Comparison of ENCODE assay signal across 1 cellular context in the genomic region with DNA sequence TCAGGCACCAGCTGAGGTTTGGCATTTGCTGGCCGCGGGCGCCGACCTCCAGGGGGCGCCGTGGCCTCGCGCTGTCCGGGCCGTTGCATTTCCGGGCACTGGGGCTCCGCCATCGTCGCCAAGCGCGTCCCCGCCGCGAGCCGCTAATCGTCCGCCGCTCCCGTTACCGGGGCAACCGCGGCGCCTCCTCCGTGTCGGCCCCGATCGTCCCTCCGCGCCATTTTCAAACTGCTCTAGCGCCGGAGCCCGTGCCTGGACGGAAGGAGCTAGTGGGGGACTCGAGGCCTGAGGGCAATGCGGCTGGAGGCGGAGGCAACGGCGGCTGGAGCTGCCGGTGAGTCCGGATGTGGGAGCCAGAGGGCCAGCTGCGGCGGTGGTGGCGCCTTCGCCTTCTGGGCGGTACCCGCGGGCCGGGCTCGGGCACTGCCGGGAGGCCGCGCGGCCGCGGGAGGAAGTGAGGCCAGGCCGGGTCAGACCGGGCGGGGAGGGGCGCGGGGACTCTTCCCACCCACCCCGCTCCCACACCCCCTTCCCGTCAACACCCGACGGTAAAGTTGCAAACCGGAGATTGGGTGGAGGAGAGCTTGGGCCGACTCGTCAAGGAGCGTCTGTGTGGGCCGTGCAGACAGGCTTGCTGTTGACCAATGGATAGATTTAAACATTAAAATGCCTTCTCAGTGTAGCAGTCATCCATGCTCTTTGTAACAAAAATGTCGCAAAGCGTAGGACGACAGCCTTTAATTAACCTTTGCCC.
A peak's percentile ranks its signal among the peaks of the same experiment; 100 is the strongest.
TF ChIP-seq lines count a peak whose summit lies in the region.

A gene with protein sequence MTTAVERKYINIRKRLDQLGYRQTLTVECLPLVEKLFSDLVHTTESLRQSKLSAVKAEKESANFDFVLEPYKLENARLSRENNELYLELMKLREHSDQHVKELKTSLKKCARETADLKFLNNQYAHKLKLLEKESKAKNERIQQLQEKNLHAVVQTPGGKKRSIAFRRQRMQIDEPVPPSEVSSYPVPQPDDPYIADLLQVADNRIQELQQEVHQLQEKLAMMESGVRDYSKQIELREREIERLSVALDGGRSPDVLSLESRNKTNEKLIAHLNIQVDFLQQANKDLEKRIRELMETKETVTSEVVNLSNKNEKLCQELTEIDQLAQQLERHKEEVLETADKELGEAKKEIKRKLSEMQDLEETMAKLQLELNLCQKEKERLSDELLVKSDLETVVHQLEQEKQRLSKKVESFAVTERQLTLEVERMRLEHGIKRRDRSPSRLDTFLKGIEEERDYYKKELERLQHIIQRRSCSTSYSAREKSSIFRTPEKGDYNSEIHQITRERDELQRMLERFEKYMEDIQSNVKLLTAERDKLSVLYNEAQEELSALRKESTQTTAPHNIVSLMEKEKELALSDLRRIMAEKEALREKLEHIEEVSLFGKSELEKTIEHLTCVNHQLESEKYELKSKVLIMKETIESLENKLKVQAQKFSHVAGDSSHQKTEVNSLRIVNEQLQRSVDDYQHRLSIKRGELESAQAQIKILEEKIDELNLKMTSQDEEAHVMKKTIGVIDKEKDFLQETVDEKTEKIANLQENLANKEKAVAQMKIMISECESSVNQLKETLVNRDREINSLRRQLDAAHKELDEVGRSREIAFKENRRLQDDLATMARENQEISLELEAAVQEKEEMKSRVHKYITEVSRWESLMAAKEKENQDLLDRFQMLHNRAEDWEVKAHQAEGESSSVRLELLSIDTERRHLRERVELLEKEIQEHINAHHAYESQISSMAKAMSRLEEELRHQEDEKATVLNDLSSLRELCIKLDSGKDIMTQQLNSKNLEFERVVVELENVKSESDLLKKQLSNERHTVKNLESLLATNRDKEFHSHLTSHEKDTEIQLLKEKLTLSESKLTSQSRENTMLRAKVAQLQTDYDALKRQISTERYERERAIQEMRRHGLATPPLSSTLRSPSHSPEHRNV (plus strand): TSS at position 220 of the 754 bp plus-strand sequence. CDS start 3,186 bp downstream, outside the sequence.

TF ChIP-seq in HepG2, 621 proteins besides CTCF, POLR2A, EP300 and RAD21 (continued from another document and continues in another):
- TF ChIP-seq, protein P1, sequence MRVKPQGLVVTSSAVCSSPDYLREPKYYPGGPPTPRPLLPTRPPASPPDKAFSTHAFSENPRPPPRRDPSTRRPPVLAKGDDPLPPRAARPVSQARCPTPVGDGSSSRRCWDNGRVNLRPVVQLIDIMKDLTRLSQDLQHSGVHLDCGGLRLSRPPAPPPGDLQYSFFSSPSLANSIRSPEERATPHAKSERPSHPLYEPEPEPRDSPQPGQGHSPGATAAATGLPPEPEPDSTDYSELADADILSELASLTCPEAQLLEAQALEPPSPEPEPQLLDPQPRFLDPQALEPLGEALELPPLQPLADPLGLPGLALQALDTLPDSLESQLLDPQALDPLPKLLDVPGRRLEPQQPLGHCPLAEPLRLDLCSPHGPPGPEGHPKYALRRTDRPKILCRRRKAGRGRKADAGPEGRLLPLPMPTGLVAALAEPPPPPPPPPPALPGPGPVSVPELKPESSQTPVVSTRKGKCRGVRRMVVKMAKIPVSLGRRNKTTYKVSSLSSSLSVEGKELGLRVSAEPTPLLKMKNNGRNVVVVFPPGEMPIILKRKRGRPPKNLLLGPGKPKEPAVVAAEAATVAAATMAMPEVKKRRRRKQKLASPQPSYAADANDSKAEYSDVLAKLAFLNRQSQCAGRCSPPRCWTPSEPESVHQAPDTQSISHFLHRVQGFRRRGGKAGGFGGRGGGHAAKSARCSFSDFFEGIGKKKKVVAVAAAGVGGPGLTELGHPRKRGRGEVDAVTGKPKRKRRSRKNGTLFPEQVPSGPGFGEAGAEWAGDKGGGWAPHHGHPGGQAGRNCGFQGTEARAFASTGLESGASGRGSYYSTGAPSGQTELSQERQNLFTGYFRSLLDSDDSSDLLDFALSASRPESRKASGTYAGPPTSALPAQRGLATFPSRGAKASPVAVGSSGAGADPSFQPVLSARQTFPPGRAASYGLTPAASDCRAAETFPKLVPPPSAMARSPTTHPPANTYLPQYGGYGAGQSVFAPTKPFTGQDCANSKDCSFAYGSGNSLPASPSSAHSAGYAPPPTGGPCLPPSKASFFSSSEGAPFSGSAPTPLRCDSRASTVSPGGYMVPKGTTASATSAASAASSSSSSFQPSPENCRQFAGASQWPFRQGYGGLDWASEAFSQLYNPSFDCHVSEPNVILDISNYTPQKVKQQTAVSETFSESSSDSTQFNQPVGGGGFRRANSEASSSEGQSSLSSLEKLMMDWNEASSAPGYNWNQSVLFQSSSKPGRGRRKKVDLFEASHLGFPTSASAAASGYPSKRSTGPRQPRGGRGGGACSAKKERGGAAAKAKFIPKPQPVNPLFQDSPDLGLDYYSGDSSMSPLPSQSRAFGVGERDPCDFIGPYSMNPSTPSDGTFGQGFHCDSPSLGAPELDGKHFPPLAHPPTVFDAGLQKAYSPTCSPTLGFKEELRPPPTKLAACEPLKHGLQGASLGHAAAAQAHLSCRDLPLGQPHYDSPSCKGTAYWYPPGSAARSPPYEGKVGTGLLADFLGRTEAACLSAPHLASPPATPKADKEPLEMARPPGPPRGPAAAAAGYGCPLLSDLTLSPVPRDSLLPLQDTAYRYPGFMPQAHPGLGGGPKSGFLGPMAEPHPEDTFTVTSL (CRISPR knock-in tag; IDR thresholded peaks at IDR 0.05; ENCODE audit: borderline replicate concordance): no peak
- TF ChIP-seq, protein P2, sequence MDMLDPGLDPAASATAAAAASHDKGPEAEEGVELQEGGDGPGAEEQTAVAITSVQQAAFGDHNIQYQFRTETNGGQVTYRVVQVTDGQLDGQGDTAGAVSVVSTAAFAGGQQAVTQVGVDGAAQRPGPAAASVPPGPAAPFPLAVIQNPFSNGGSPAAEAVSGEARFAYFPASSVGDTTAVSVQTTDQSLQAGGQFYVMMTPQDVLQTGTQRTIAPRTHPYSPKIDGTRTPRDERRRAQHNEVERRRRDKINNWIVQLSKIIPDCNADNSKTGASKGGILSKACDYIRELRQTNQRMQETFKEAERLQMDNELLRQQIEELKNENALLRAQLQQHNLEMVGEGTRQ (IDR thresholded peaks at IDR 0.05; ENCODE audit: low read depth, low read length): no peak
- TF ChIP-seq, protein P2 (CRISPR knock-in tag; IDR thresholded peaks at IDR 0.05; ENCODE audit: borderline replicate concordance): no peak; the same call in 1 of the 2 replicates
- TF ChIP-seq THAP11 (CRISPR knock-in tag; IDR thresholded peaks at IDR 0.05) (peak; percentile 78), ZZZ3 (CRISPR knock-in tag; IDR thresholded peaks at IDR 0.05; ENCODE audit: borderline replicate concordance) (no peak; the same call in 1 of the 2 replicates), SALL2 (CRISPR knock-in tag; IDR thresholded peaks at IDR 0.05) (peak; percentile 94), HIVEP1 (CRISPR knock-in tag; IDR thresholded peaks at IDR 0.05) (peak; percentile 69), SKI (IDR thresholded peaks at IDR 0.05; ENCODE audit: partially characterized antibody) (peak; percentile 73), SRSF4 (IDR thresholded peaks at IDR 0.05; ENCODE audit: low read depth, low read length, poor library complexity, severe bottlenecking) (no peak), SMARCE1 (IDR thresholded peaks at IDR 0.05; ENCODE audit: borderline replicate concordance) (no peak), ZNF263 (CRISPR knock-in tag; IDR thresholded peaks at IDR 0.05) (peak; percentile 56), PAF1 (CRISPR knock-in tag; IDR thresholded peaks at IDR 0.05) (no peak), ZNF329 (CRISPR knock-in tag; IDR thresholded peaks at IDR 0.05; ENCODE audit: low read depth) (no peak)
- TF ChIP-seq, protein P3, sequence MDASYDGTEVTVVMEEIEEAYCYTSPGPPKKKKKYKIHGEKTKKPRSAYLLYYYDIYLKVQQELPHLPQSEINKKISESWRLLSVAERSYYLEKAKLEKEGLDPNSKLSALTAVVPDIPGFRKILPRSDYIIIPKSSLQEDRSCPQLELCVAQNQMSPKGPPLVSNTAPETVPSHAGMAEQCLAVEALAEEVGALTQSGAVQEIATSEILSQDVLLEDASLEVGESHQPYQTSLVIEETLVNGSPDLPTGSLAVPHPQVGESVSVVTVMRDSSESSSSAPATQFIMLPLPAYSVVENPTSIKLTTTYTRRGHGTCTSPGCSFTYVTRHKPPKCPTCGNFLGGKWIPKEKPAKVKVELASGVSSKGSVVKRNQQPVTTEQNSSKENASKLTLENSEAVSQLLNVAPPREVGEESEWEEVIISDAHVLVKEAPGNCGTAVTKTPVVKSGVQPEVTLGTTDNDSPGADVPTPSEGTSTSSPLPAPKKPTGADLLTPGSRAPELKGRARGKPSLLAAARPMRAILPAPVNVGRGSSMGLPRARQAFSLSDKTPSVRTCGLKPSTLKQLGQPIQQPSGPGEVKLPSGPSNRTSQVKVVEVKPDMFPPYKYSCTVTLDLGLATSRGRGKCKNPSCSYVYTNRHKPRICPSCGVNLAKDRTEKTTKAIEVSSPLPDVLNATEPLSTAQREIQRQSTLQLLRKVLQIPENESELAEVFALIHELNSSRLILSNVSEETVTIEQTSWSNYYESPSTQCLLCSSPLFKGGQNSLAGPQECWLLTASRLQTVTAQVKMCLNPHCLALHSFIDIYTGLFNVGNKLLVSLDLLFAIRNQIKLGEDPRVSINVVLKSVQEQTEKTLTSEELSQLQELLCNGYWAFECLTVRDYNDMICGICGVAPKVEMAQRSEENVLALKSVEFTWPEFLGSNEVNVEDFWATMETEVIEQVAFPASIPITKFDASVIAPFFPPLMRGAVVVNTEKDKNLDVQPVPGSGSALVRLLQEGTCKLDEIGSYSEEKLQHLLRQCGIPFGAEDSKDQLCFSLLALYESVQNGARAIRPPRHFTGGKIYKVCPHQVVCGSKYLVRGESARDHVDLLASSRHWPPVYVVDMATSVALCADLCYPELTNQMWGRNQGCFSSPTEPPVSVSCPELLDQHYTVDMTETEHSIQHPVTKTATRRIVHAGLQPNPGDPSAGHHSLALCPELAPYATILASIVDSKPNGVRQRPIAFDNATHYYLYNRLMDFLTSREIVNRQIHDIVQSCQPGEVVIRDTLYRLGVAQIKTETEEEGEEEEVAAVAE (CRISPR knock-in tag; IDR thresholded peaks at IDR 0.05; ENCODE audit: borderline replicate concordance): peak; percentile 41; the same call in 1 of the 2 replicates
- TF ChIP-seq, protein P4, sequence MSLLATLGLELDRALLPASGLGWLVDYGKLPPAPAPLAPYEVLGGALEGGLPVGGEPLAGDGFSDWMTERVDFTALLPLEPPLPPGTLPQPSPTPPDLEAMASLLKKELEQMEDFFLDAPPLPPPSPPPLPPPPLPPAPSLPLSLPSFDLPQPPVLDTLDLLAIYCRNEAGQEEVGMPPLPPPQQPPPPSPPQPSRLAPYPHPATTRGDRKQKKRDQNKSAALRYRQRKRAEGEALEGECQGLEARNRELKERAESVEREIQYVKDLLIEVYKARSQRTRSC (CRISPR knock-in tag; IDR thresholded peaks at IDR 0.05; ENCODE audit: low read depth): no peak
- TF ChIP-seq, protein P5, sequence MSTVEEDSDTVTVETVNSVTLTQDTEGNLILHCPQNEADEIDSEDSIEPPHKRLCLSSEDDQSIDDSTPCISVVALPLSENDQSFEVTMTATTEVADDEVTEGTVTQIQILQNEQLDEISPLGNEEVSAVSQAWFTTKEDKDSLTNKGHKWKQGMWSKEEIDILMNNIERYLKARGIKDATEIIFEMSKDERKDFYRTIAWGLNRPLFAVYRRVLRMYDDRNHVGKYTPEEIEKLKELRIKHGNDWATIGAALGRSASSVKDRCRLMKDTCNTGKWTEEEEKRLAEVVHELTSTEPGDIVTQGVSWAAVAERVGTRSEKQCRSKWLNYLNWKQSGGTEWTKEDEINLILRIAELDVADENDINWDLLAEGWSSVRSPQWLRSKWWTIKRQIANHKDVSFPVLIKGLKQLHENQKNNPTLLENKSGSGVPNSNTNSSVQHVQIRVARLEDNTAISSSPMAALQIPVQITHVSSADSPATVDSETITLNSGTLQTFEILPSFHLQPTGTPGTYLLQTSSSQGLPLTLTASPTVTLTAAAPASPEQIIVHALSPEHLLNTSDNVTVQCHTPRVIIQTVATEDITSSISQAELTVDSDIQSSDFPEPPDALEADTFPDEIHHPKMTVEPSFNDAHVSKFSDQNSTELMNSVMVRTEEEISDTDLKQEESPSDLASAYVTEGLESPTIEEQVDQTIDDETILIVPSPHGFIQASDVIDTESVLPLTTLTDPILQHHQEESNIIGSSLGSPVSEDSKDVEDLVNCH (CRISPR knock-in tag; IDR thresholded peaks at IDR 0.05): no peak
- TF ChIP-seq, protein P6, sequence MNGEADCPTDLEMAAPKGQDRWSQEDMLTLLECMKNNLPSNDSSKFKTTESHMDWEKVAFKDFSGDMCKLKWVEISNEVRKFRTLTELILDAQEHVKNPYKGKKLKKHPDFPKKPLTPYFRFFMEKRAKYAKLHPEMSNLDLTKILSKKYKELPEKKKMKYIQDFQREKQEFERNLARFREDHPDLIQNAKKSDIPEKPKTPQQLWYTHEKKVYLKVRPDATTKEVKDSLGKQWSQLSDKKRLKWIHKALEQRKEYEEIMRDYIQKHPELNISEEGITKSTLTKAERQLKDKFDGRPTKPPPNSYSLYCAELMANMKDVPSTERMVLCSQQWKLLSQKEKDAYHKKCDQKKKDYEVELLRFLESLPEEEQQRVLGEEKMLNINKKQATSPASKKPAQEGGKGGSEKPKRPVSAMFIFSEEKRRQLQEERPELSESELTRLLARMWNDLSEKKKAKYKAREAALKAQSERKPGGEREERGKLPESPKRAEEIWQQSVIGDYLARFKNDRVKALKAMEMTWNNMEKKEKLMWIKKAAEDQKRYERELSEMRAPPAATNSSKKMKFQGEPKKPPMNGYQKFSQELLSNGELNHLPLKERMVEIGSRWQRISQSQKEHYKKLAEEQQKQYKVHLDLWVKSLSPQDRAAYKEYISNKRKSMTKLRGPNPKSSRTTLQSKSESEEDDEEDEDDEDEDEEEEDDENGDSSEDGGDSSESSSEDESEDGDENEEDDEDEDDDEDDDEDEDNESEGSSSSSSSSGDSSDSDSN (CRISPR knock-in tag; IDR thresholded peaks at IDR 0.05): peak; percentile 99
- TF ChIP-seq, protein P7, sequence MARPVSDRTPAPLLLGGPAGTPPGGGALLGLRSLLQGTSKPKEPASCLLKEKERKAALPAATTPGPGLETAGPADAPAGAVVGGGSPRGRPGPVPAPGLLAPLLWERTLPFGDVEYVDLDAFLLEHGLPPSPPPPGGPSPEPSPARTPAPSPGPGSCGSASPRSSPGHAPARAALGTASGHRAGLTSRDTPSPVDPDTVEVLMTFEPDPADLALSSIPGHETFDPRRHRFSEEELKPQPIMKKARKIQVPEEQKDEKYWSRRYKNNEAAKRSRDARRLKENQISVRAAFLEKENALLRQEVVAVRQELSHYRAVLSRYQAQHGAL (CRISPR knock-in tag; IDR thresholded peaks at IDR 0.05; ENCODE audit: not compliant biosample characterization): peak; percentile 62
